Comparison of ENCODE assay signal across 26 cellular contexts in the genomic region with DNA sequence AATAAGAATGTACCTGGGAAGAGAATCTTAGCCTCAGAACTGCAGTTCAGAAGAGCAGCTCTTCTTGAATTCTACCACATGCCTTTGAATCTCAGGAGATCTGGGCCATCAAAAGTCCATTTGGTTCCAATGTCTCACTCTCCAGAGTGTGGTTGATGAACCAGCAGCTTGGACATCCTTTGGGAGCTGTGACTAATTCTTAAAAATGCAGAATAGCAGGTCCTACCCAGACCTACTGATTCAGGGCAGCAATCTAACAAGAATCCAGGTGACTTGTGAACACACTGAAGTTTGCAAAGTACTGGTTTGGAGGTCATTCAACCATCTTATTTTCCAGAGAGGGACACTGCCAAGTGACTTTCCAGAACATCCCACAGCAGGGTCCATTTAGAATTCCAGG.
"Had no signal": no experiment of that assay in that cellular context is flagged by ENCODE, and none has a peak within 500 bp of the region (broad histone marks: within the 10 kb centered on the region; RNA-seq: fewer than 3 reads in every experiment).

No MANE protein-coding gene starts in this region.

- ATAC-seq: activated CD4-positive, alpha-beta T cell treated with anti-CD3 and anti-CD28 coated beads for 36 hours; activated CD8-positive, alpha-beta memory T cell treated with anti-CD3 and anti-CD28 coated beads, Interleukin-2, amount 10 ng/mL, durations not matched to agents 7 days and 5 days; activated CD8-positive, alpha-beta T cell treated with anti-CD3 and anti-CD28 coated beads, Interleukin-2, amount 10 ng/mL, durations not matched to agents 7 days and 5 days; activated naive CD4-positive, alpha-beta T cell treated with anti-CD3 and anti-CD28 coated beads, Interleukin-2, amount 50 U/mL, for 72 hours; activated T-cell treated with anti-CD3 and anti-CD28 coated beads, Interleukin-2, amount 50 U/mL, for 72 hours; T-helper 17 cell had no signal

- DNase-seq: activated B cell treated with CpG ODN at 0.5 μM for 24 hours; activated CD4-positive, alpha-beta memory T cell treated with anti-CD3 and anti-CD28 coated beads for 36 hours; activated CD4-positive, alpha-beta T cell treated with anti-CD3 and anti-CD28 coated beads for 36 hours; activated CD4-positive, alpha-beta T cell treated with anti-CD3 and anti-CD28 coated beads, Interleukin-2, amount 10 ng/mL, durations not matched to agents 24 days and 14 days; activated CD4-positive, CD25-positive, alpha-beta regulatory T cell treated with anti-CD3 and anti-CD28 coated beads, Interleukin-2, amount 50 U/mL, for 72 hours; activated CD8-positive, alpha-beta memory T cell treated with anti-CD3 and anti-CD28 coated beads, Interleukin-2, amount 10 ng/mL, durations not matched to agents 7 days and 5 days; activated CD8-positive, alpha-beta memory T cell treated with anti-CD3 and anti-CD28 coated beads, Interleukin-2, amount 50 U/mL, for 4 hours; activated CD8-positive, alpha-beta T cell treated with anti-CD3 and anti-CD28 coated beads, Interleukin-2, amount 10 ng/mL, durations not matched to agents 7 days and 5 days; activated gamma-delta T cell; activated naive CD4-positive, alpha-beta T cell; activated naive CD4-positive, alpha-beta T cell treated with anti-CD3 and anti-CD28 coated beads, Interleukin-2, amount 10 ng/mL, durations not matched to agents 7 days and 5 days; activated naive CD8-positive, alpha-beta T cell treated with anti-CD3 and anti-CD28 coated beads, Interleukin-2, amount 10 ng/mL, durations not matched to agents 7 days and 5 days; activated T-cell treated with anti-CD3 and anti-CD28 coated beads, Interleukin-2, amount 50 U/mL, for 24 hours; activated T-cell treated with anti-CD3 and anti-CD28 coated beads, Interleukin-2, amount 50 U/mL, for 72 hours; caudate nucleus; colonic mucosa; effector memory CD4-positive, alpha-beta T cell; endodermal cell; esophagus squamous epithelium; head of caudate nucleus; T-helper 1 cell; T-helper 17 cell; T1000; WERI-Rb-1 had no signal

- H3K4me1 ChIP-seq: ascending aorta, colonic mucosa, esophagus squamous epithelium had no signal

- H3K4me3 ChIP-seq: ascending aorta, colonic mucosa, esophagus squamous epithelium had no signal

- H3K36me3 ChIP-seq: ascending aorta, colonic mucosa, esophagus squamous epithelium, WERI-Rb-1 had no signal

- H3K9me3 ChIP-seq: ascending aorta, colonic mucosa, esophagus squamous epithelium had no signal

- H3K27me3 ChIP-seq: ascending aorta, colonic mucosa, esophagus squamous epithelium had no signal

- H3K27ac ChIP-seq: ascending aorta, colonic mucosa, esophagus squamous epithelium, WERI-Rb-1 had no signal
